In genomic region chr6:27133281-27134227, GRCh38 we compare ENCODE assay signal across 1 cellular context.
A peak's percentile ranks its signal among the peaks of the same experiment; 100 is the strongest.
TF ChIP-seq lines count a peak whose summit lies in the region.

No MANE protein-coding gene starts in this region.

TF ChIP-seq in K562, 482 proteins besides CTCF, POLR2A, EP300 and RAD21 (continued from another document and continues in another):
- TF ChIP-seq REST (CRISPR knock-in tag; IDR thresholded peaks at IDR 0.05; ENCODE audit: low read depth) (peak; percentile 90), CXXC5 (CRISPR knock-in tag; IDR thresholded peaks at IDR 0.05) (peak; percentile 57), ZNF57 (CRISPR knock-in tag; IDR thresholded peaks at IDR 0.05) (peak; percentile 95), GTF2A2 (tag; IDR thresholded peaks at IDR 0.05) (no peak), CHAMP1 (IDR thresholded peaks at IDR 0.05) (no peak; the same call in 1 of the 2 replicates), SIRT6 (IDR thresholded peaks at IDR 0.05; ENCODE audit: low read depth, low read length) (peak; percentile 98), NFE2L1 (tag; IDR thresholded peaks at IDR 0.05; ENCODE audit: borderline replicate concordance, low read depth) (no peak), POLR2AphosphoS5 (IDR thresholded peaks at IDR 0.05; ENCODE audit: control insufficient read depth, insufficient read depth, low read depth, low read length) (peak; percentile 98), TEAD1 (CRISPR knock-in tag; IDR thresholded peaks at IDR 0.05) (peak; percentile 86 to 88), ZNF239 (CRISPR knock-in tag; IDR thresholded peaks at IDR 0.05) (no peak; the same call in 1 of the 2 replicates), BMI1 (IDR thresholded peaks at IDR 0.05; ENCODE audit: low read length) (no peak), CHD4 (IDR thresholded peaks at IDR 0.05; ENCODE audit: insufficient read depth, insufficient replicate concordance, low read depth, low read length, poor library complexity, severe bottlenecking) (no peak), ZBTB17 (CRISPR knock-in tag; IDR thresholded peaks at IDR 0.05) (peak; percentile 95), FOXA3 (CRISPR knock-in tag; conservative IDR thresholded peaks at IDR 0.05 in 1 of 2, IDR thresholded peaks at IDR 0.05 in 1 of 2) (peak; percentile 29 to 60; a peak in 3 of 4 replicates), SIN3A (IDR thresholded peaks at IDR 0.05; ENCODE audit: borderline replicate concordance in 2 of 2, control insufficient read depth in 1 of 2, low read depth in 2 of 2, low read length in 2 of 2) (peak; percentile 45 to 81; a peak in 3 of 4 replicates), DIDO1 (tag; IDR thresholded peaks at IDR 0.05; ENCODE audit: low read depth) (no peak), UBTF (IDR thresholded peaks at IDR 0.05; ENCODE audit: borderline replicate concordance in 1 of 2, low read depth in 2 of 2, low read length in 2 of 2) (no peak), ZNF324 (CRISPR knock-in tag; IDR thresholded peaks at IDR 0.05) (peak; percentile 69; the same call in 1 of the 2 replicates), KAT7 (CRISPR knock-in tag; IDR thresholded peaks at IDR 0.05; ENCODE audit: borderline replicate concordance) (peak; percentile 90), ZNF318 (IDR thresholded peaks at IDR 0.05; ENCODE audit: borderline replicate concordance in 1 of 2, low read depth in 1 of 2) (no peak), SNRNP70 (optimal IDR thresholded peaks at IDR 0.05; ENCODE audit: low read depth, low read length) (peak; percentile 95), GATA2 (CRISPR knock-in tag; IDR thresholded peaks at IDR 0.05) (no peak), ZNF311 (CRISPR knock-in tag; IDR thresholded peaks at IDR 0.05) (no peak), EP400 (IDR thresholded peaks at IDR 0.05) (0 out of 2 replicates have a peak, but pooled peaks have one; percentile 21), MLLT1 (IDR thresholded peaks at IDR 0.05) (peak; percentile 99), IFI16 (CRISPR knock-in tag; IDR thresholded peaks at IDR 0.05) (no peak), TCF3 (CRISPR knock-in tag; IDR thresholded peaks at IDR 0.05) (no peak), LARP7 (IDR thresholded peaks at IDR 0.05) (peak; percentile 85; the same call in 1 of the 2 replicates), HDAC1 (IDR thresholded peaks at IDR 0.05) (0 out of 4 replicates have a peak, but pooled peaks of 1 of the 2 experiments have one; percentile 8), ETS1 (conservative IDR thresholded peaks at IDR 0.05; ENCODE audit: control insufficient read depth, low read depth, low read length) (peak; percentile 96), KDM1A (IDR thresholded peaks at IDR 0.05) (0 out of 4 replicates have a peak, but pooled peaks of 1 of the 2 experiments have one; percentile 6), RFX7 (CRISPR knock-in tag; IDR thresholded peaks at IDR 0.05) (peak; percentile 97), KDM4B (IDR thresholded peaks at IDR 0.05; ENCODE audit: borderline replicate concordance in 2 of 2, low read depth in 1 of 2) (0 out of 4 replicates have a peak, but pooled peaks of 1 of the 2 experiments have one; percentile 15), XRCC5 (IDR thresholded peaks at IDR 0.05; ENCODE audit: low read depth, low read length) (peak; percentile 68)
